10 cellular contexts compared by ENCODE assay signal in genomic region chr12:52181757-52182156, GRCh38. TPM values are rescaled to one million over a fixed set of nuclear protein-coding genes. Genes with fewer than 3 reads are reported as not detected.
DNase-seq lines count a peak whose midpoint lies in the region; ATAC-seq and TF ChIP-seq lines count a peak whose summit lies in the region.
"Had no signal": no experiment of that assay in that cellular context is flagged by ENCODE, and none has a peak within 500 bp of the region (broad histone marks: within the 10 kb centered on the region; RNA-seq: fewer than 3 reads in every experiment).

No MANE protein-coding gene starts in this region.

- TF ChIP-seq CTCF in foreskin fibroblast (IDR thresholded peaks at IDR 0.05; ENCODE audit: low read depth, low read length), result no peak

- H3K4me3 ChIP-seq in foreskin fibroblast (ENCODE audit: low read depth in 1 of 2, low read length in 2 of 2), result no peak overlapping the region

- DNase-seq in AG08396 (ENCODE audit: low spot score) (peak; percentile 77), HT1080 (ENCODE audit: low read depth) (peak; percentile 85), RKO (ENCODE audit: low spot score) (peak; percentile 57), foreskin fibroblast (peak; percentile 71 to 86), SK-N-DZ (ENCODE audit: low spot score) (no peak), ureter (ENCODE audit: low spot score) (no peak)
- DNase-seq: activated CD4-positive, alpha-beta T cell treated with anti-CD3 and anti-CD28 coated beads for 36 hours; hippocampal formation had no signal

- ATAC-seq in HG03432 (IDR thresholded peaks at IDR 0.05; ENCODE audit: unreplicated experiment), result no peak
- ATAC-seq in HG03460 (IDR thresholded peaks at IDR 0.05; ENCODE audit: unreplicated experiment), result no peak
- ATAC-seq: activated CD4-positive, alpha-beta T cell treated with anti-CD3 and anti-CD28 coated beads for 36 hours had no signal

RNA-seq across cellular contexts. Expression of gene KRT80, which starts 10.1 kb away (rescaled TPM):
- total RNA-seq in HT1080 (2014; rRNA removed; shearing (Covaris generic)), result 6.7 and 8.2 TPM in 2 replicates
- polyA plus RNA-seq in HT1080 (2015; cell fraction: cytosol; rRNA removed), result 33.7 and 34.7 TPM in 2 replicates
- polyA plus RNA-seq in HT1080 (2015; cell fraction: nucleus; rRNA removed), result 29.2 and 33.4 TPM in 2 replicates
- polyA plus RNA-seq in SK-N-DZ (2014; cell fraction: cytosol; rRNA removed), result not detected in 2 replicates
- not detected in 2 replicates for polyA plus RNA-seq in SK-N-DZ (2014; cell fraction: nucleus; rRNA removed)
- total RNA-seq in ureter, result 4.6 TPM
- total RNA-seq: activated CD4-positive, alpha-beta T cell treated with anti-CD3 and anti-CD28 coated beads for 36 hours had no signal

RNA-seq across cellular contexts. Expression of gene KRT7, which starts 51.3 kb away (rescaled TPM):
- total RNA-seq in HT1080 (2014; rRNA removed; shearing (Covaris generic)), result 4.9 and 5.1 TPM in 2 replicates
- 29.7 and 34.4 TPM in 2 replicates for polyA plus RNA-seq in HT1080 (2015; cell fraction: cytosol; rRNA removed)
- 10.8 and 15.8 TPM in 2 replicates for polyA plus RNA-seq in HT1080 (2015; cell fraction: nucleus; rRNA removed)
- polyA plus RNA-seq in SK-N-DZ (2014; cell fraction: cytosol; rRNA removed), result not detected in 2 replicates
- polyA plus RNA-seq in SK-N-DZ (2014; cell fraction: nucleus; rRNA removed), result not detected in 2 replicates
- 2,511 TPM for total RNA-seq in ureter

Comparison
In these comparisons a context has a peak if more than half of its experiments do, and no peak if none do; other contexts are left out.
1. DNase-seq: peak in AG08396 (single experiment), HT1080 (single experiment), RKO (single experiment) and foreskin fibroblast (2 of 2); none in SK-N-DZ (single experiment) and ureter (single experiment).
2. RNA of gene KRT7, which starts 51.3 kb away (total RNA-seq): 2,511 TPM in ureter (single experiment); 4.9 to 5.1 TPM in HT1080; every median in the first group is over 100 times any median in the second.